Comparison of ENCODE assay signal across 22 cellular contexts in genomic region chr19:2303209-2303798, GRCh38. TPM values are rescaled to one million over a fixed set of nuclear protein-coding genes. Genes with fewer than 3 reads are reported as not detected.
DNase-seq lines count a peak whose midpoint lies in the region; ATAC-seq, FAIRE-seq and TF ChIP-seq lines count a peak whose summit lies in the region.
"Had no signal": no experiment of that assay in that cellular context is flagged by ENCODE, and none has a peak within 500 bp of the region (broad histone marks: within the 10 kb centered on the region; RNA-seq: fewer than 3 reads in every experiment).

No MANE protein-coding gene starts in this region.

- peaks cover 9% of the 10 kb centered on the region for H3F3A ChIP-seq in neural progenitor cell (ENCODE audit: low read depth)

- H3K27ac ChIP-seq in caudate nucleus (ENCODE audit: low read depth, low read length), result peak overlapping the region; percentile 78
- H3K27ac ChIP-seq in neural progenitor cell, result no peak overlapping the region
- H3K27ac ChIP-seq: gastrocnemius medialis, upper lobe of left lung had no signal

- FAIRE-seq in RCC 7860 (lab: Jason Lieb, UNC), result no peak

- H4K20me1 ChIP-seq in neural progenitor cell (ENCODE audit: low read depth), result no peaks in the 10 kb centered on the region

- H2AFZ ChIP-seq in neural progenitor cell (replicated peaks), result no peak overlapping the region

- H3K36me3 Mint-ChIP-seq in CD14-positive monocyte, result peaks cover 9 to 20% of the 10 kb centered on the region in 2 donors
- no peaks in the 10 kb centered on the region for H3K36me3 Mint-ChIP-seq in neural progenitor cell
- H3K36me3 Mint-ChIP-seq: natural killer cell had no signal

- H3K27me3 ChIP-seq in H7 (ENCODE audit: control insufficient read depth, insufficient read depth, low read length), result peaks cover 12% of the 10 kb centered on the region
- H3K27me3 ChIP-seq in neural progenitor cell, result peaks cover 48% of the 10 kb centered on the region

- H3K4me1 Mint-ChIP-seq in CD14-positive monocyte (peaks cover 42% of the 10 kb centered on the region), neural progenitor cell (peaks cover 27% of the 10 kb centered on the region)

- no peaks in the 10 kb centered on the region for H3K79me2 ChIP-seq in neural progenitor cell (ENCODE audit: low read depth)

- DNase-seq in CD14-positive monocyte (ENCODE audit: low spot score) (no peak), H7 (peak; percentile 65), caudate nucleus (lab: John Stamatoyannopoulos, UW) (peak in 1 of 61 donors; percentile 62), neural progenitor cell (ENCODE audit: low spot score) (no peak), RCC 7860 (ENCODE audit: low spot score) (no peak)
- DNase-seq in stimulated activated CD4-positive, alpha-beta T cell treated with anti-CD3 and anti-CD28 coated beads, Interleukin-4, amount 100 ng/mL, for 4 hours, result no peak
- DNase-seq: activated CD4-positive, alpha-beta T cell treated with anti-CD3 and anti-CD28 coated beads, Interleukin-2, amount 10 ng/mL, durations not matched to agents 24 days and 14 days; activated effector memory CD4-positive, alpha-beta T cell treated with anti-CD3 and anti-CD28 coated beads, Interleukin-2, amount 50 U/mL, for 16 hours; gastrocnemius medialis; HFFc6; mammary epithelial cell; natural killer cell; NCI-H1436; NCI-H524 treated with DMSO at 0.1 percent for 48 hours; stimulated activated CD4-positive, alpha-beta T cell treated with anti-CD3 and anti-CD28 coated beads, Interleukin-2, amount 100 ng/mL, for 24 hours; SW 1271 had no signal

- peaks cover 0 to 36% (median 14%) of the 10 kb centered on the region in 7 donors for H3K9me3 Mint-ChIP-seq in CD14-positive monocyte
- no peaks in the 10 kb centered on the region for H3K9me3 Mint-ChIP-seq in neural progenitor cell
- H3K9me3 Mint-ChIP-seq: activated CD4-positive, alpha-beta T cell treated with anti-CD3 and anti-CD28 coated beads, Interleukin-2, amount 10 ng/mL, durations not matched to agents 24 days and 14 days; HFFc6; natural killer cell had no signal

- H3K27ac Mint-ChIP-seq in CD14-positive monocyte (peak overlapping the region in 2 of 7 donors; percentile 12 to 42), neural progenitor cell (peak overlapping the region; percentile 69)
- H3K27ac Mint-ChIP-seq: activated CD4-positive, alpha-beta T cell treated with anti-CD3 and anti-CD28 coated beads, Interleukin-2, amount 10 ng/mL, durations not matched to agents 24 days and 14 days; HFFc6 had no signal

- H3K4me1 ChIP-seq in neural progenitor cell, result peaks cover 6% of the 10 kb centered on the region

- intact Hi-C loops in CD14-positive monocyte (cut with micrococcal nuclease), result no loop called here

- TF ChIP-seq CTCF in CD14-positive monocyte (IDR thresholded peaks at IDR 0.05) (no peak), neural progenitor cell (IDR thresholded peaks at IDR 0.05) (no peak)

- no peak overlapping the region for H3K4me3 ChIP-seq in H7 (ENCODE audit: insufficient read depth, low read depth, low read length)
- no peak overlapping the region for H3K4me3 ChIP-seq in neural progenitor cell

- H3K4me3 Mint-ChIP-seq in CD14-positive monocyte, result peak overlapping the region; percentile 37 to 84
- peak overlapping the region; percentile 62 for H3K4me3 Mint-ChIP-seq in neural progenitor cell
- H3K4me3 Mint-ChIP-seq: activated CD4-positive, alpha-beta T cell treated with anti-CD3 and anti-CD28 coated beads, Interleukin-2, amount 10 ng/mL, durations not matched to agents 24 days and 14 days; HFFc6 had no signal

- H3K4me2 ChIP-seq in neural progenitor cell, result peak overlapping the region; percentile 76

- ATAC-seq in HG03439 (IDR thresholded peaks at IDR 0.05; ENCODE audit: unreplicated experiment), result no peak

- H3K9ac ChIP-seq in neural progenitor cell, result no peak overlapping the region

- H3K36me3 ChIP-seq in H7 (replicated peaks; ENCODE audit: control insufficient read depth, insufficient read depth, low read length), result no peaks in the 10 kb centered on the region
- no peaks in the 10 kb centered on the region for H3K36me3 ChIP-seq in neural progenitor cell
- H3K36me3 ChIP-seq: gastrocnemius medialis, upper lobe of left lung had no signal

- no peaks in the 10 kb centered on the region for H3K9me3 ChIP-seq in neural progenitor cell (ENCODE audit: low read depth)
- H3K9me3 ChIP-seq: gastrocnemius medialis, upper lobe of left lung had no signal

- H3K27me3 Mint-ChIP-seq in CD14-positive monocyte (ENCODE audit: low read depth in 3 of 3) (peaks cover 67 to 83% (median 80%) of the 10 kb centered on the region in 3 donors), neural progenitor cell (ENCODE audit: insufficient read depth, low read depth) (peaks cover 15% of the 10 kb centered on the region)

RNA-seq across cellular contexts. Expression of gene LINGO3, which starts 4.7 kb away (rescaled TPM):
- polyA plus RNA-seq in CD14-positive monocyte, result 1 to 10 TPM; 2.2 to 2.8 TPM
- 1.1 and 2.7 TPM in 2 replicates for total RNA-seq in H7 (2014; rRNA removed; shearing (Covaris generic))
- 1.5 TPM in 1 of 2 replicates, not detected in the other for total RNA-seq in neural progenitor cell (ENCODE audit: low replicate concordance)
- total RNA-seq: cardiac septum, esophagus mucosa, gastrocnemius medialis, HFFc6, kidney epithelial cell, mammary epithelial cell, MCF 10A had no signal
- polyA plus RNA-seq: mammary epithelial cell had no signal

RNA-seq across cellular contexts. Expression of gene PEAK3, which starts 21.3 kb away (rescaled TPM):
- 1 to 10 TPM; 2.9 to 6.3 TPM for polyA plus RNA-seq in CD14-positive monocyte
- total RNA-seq in H7 (2014; rRNA removed; shearing (Covaris generic)), result not detected in 2 replicates
- total RNA-seq in neural progenitor cell (ENCODE audit: low replicate concordance), result not detected in 2 replicates
- total RNA-seq: kidney epithelial cell, mammary epithelial cell, MCF 10A had no signal
- polyA plus RNA-seq: mammary epithelial cell had no signal

RNA-seq across cellular contexts. Expression of gene LSM7, which starts 25.1 kb away (rescaled TPM):
- 100 to 1,000 TPM in 1 of 2 donors, 10 to 100 TPM in 1; 98.6 to 132 TPM for polyA plus RNA-seq in CD14-positive monocyte
- total RNA-seq in H7 (2014; rRNA removed; shearing (Covaris generic)), result 320 and 421 TPM in 2 replicates
- total RNA-seq in neural progenitor cell (ENCODE audit: low replicate concordance), result 183 and 317 TPM in 2 replicates

RNA-seq across cellular contexts. Expression of gene SPPL2B, which starts 25.2 kb away (rescaled TPM):
- polyA plus RNA-seq in CD14-positive monocyte, result 1 to 10 TPM; 5.7 to 8.7 TPM
- 65.9 and 75.3 TPM in 2 replicates for total RNA-seq in H7 (2014; rRNA removed; shearing (Covaris generic))
- 20.7 and 90.9 TPM in 2 replicates for total RNA-seq in neural progenitor cell (ENCODE audit: low replicate concordance)

RNA-seq across cellular contexts. Expression of gene JSRP1, which starts 47.1 kb away (rescaled TPM):
- polyA plus RNA-seq in CD14-positive monocyte, result under 1 TPM; 0.38 to 0.50 TPM
- total RNA-seq in H7 (2014; rRNA removed; shearing (Covaris generic)), result not detected in 2 replicates
- 0.12 TPM in 1 of 2 replicates, not detected in the other for total RNA-seq in neural progenitor cell (ENCODE audit: low replicate concordance)
- total RNA-seq: esophagus mucosa had no signal
- polyA plus RNA-seq: mammary epithelial cell had no signal
